In the genomic region with DNA sequence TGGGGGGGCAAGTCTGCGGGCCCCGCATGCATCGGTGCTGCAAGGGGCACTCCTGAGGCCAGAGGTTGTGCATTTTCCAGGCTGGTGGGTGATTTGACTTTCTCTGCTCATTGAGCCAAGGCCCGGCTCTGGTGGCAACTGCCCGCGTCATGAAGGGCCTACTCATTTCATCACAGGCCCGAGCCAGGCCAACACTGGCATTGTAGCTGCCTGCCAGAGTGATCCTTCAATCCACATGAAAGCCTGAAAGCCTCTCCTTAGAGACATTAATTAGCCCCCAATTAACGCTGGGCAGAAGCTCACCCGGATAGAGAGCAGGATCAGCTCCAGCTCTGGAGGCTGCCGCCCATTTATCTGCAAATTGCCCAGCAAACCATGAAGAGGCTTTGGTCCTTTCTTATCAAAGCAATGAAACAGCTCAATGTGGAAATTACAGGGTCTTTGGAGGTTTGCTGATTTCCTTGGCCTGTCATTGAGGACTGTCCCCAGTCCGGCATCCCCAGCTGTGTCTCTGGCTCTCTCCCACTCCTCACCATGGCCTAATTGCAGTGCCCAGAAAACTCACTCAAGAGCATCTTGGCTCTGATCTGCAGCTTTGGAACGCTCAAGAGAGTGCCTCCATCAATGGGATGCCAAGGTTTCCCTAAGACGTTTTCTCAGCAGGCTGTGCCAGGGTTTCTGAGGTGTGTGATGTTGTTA, we compare ENCODE assay signal across 17 cellular contexts. TPM values are rescaled to one million over a fixed set of nuclear protein-coding genes. Genes with fewer than 3 reads are reported as not detected.
"Had no signal": no experiment of that assay in that cellular context is flagged by ENCODE, and none has a peak within 500 bp of the region (broad histone marks: within the 10 kb centered on the region; RNA-seq: fewer than 3 reads in every experiment).

No MANE protein-coding gene starts in this region.

- ATAC-seq: activated naive CD4-positive, alpha-beta T cell treated with anti-CD3 and anti-CD28 coated beads, Interleukin-2, amount 50 U/mL, for 72 hours; gastrocnemius medialis; psoas muscle had no signal

- H3K4me1 Mint-ChIP-seq: activated CD4-positive, alpha-beta T cell treated with anti-CD3 and anti-CD28 coated beads, Interleukin-2, amount 10 ng/mL, durations not matched to agents 7 days and 5 days; mesothelial cell of epicardium had no signal

- H3K4me3 ChIP-seq: gastrocnemius medialis, hepatocyte, psoas muscle, sigmoid colon, upper lobe of left lung had no signal

- H3K27ac ChIP-seq: gastrocnemius medialis, hepatocyte, psoas muscle, sigmoid colon, upper lobe of left lung had no signal

- H3K27ac Mint-ChIP-seq: activated CD4-positive, alpha-beta T cell treated with anti-CD3 and anti-CD28 coated beads, Interleukin-2, amount 10 ng/mL, durations not matched to agents 7 days and 5 days; activated naive CD4-positive, alpha-beta T cell treated with anti-CD3 and anti-CD28 coated beads, Interleukin-2, amount 50 U/mL, for 72 hours; mesothelial cell of epicardium had no signal

- DNase-seq: activated CD4-positive, alpha-beta T cell treated with anti-CD3 and anti-CD28 coated beads, Interleukin-2, amount 10 ng/mL, durations not matched to agents 7 days and 5 days; activated CD4-positive, CD25-positive, alpha-beta regulatory T cell; effector CD4-positive, alpha-beta T cell; gastrocnemius medialis; kidney glomerular epithelial cell; psoas muscle; sigmoid colon; stimulated activated CD4-positive, alpha-beta T cell treated with anti-CD3 and anti-CD28 coated beads, Interleukin-12 subunit alpha, Interleukin-12 subunit beta, amount 100 ng/mL, for 4 hours; stimulated activated naive CD4-positive, alpha-beta T cell treated with Interleukin-2 at 50 U/mL for 16 hours; upper lobe of left lung had no signal

- H3K9me3 ChIP-seq: gastrocnemius medialis, psoas muscle, sigmoid colon, upper lobe of left lung had no signal

- H3K27me3 ChIP-seq: gastrocnemius medialis, hepatocyte, sigmoid colon, upper lobe of left lung had no signal

- H3K4me3 Mint-ChIP-seq: activated CD4-positive, alpha-beta T cell treated with anti-CD3 and anti-CD28 coated beads, Interleukin-2, amount 10 ng/mL, durations not matched to agents 7 days and 5 days; mesothelial cell of epicardium had no signal

- H3K36me3 ChIP-seq: gastrocnemius medialis, sigmoid colon, upper lobe of left lung had no signal

- H3K9me3 Mint-ChIP-seq: activated CD4-positive, alpha-beta T cell treated with anti-CD3 and anti-CD28 coated beads, Interleukin-2, amount 10 ng/mL, durations not matched to agents 7 days and 5 days had no signal

- H3K36me3 Mint-ChIP-seq: activated naive CD4-positive, alpha-beta T cell treated with anti-CD3 and anti-CD28 coated beads, Interleukin-2, amount 50 U/mL, for 72 hours; mesothelial cell of epicardium had no signal

- H3K4me1 ChIP-seq: gastrocnemius medialis, psoas muscle, sigmoid colon, upper lobe of left lung had no signal

RNA-seq across cellular contexts. Expression of gene STUM, which starts 50.4 kb away (rescaled TPM):
- total RNA-seq: activated CD4-positive, alpha-beta T cell treated with anti-CD3 and anti-CD28 coated beads, Interleukin-2, amount 10 ng/mL, durations not matched to agents 7 days and 5 days; activated naive CD4-positive, alpha-beta T cell treated with anti-CD3 and anti-CD28 coated beads, Interleukin-2, amount 50 U/mL, for 72 hours; bronchial epithelial cell; endothelial cell of umbilical vein; fibroblast of lung; T-helper 2 cell treated with Interferon-gamma antibody and Interleukin-4, amounts not matched to agents 100 ng/mL and 5 ng/mL, for 36 hours had no signal
